ENCODE assay signal across 11 cellular contexts in the genomic region with DNA sequence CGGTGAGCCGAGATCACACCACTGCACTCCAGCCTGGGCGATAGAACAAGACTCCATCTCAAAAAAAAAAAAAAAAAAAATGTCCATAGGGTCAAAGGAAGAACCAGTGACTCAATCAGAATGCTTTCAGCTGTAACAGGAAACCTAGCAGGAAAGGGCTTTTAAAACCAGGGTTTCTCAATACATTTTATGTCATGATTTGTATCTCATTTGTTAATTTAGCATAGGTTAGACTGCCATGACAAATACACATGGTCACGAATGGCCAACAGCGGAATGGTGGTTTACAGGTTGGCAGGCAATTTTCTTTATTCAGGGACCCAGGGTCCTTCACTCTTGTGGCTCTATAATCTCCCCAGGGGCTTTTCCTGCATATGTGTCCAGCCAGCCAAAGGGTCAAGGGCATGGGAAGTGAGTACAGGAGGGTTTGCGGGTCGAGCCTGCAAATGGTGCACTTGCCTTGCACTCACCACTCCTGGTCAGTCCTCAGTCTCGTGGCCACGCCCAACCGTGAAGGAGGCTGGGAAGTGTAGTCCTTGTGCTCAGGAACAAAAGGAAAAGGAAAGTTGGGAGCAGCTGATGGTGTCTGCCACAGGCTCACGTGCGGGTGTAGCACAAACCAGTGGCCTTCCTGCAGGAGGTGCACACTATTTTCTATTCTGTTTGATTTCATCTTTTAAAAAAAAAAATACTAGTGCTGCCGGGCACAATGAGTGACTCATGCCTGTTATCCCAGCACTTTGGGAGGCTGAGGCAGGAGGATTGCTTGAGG. TPM values are rescaled to one million over a fixed set of nuclear protein-coding genes. Genes with fewer than 3 reads are reported as not detected.
DNase-seq lines count a peak whose midpoint lies in the region; ATAC-seq and TF ChIP-seq lines count a peak whose summit lies in the region.
"Had no signal": no experiment of that assay in that cellular context is flagged by ENCODE, and none has a peak within 500 bp of the region (broad histone marks: within the 10 kb centered on the region; RNA-seq: fewer than 3 reads in every experiment).

No MANE protein-coding gene starts in this region.

- no peaks in the 10 kb centered on the region for H3K27me3 ChIP-seq in foreskin keratinocyte

- peak overlapping the region in 1 of 2 donors; percentile 48 for H3K4me3 Mint-ChIP-seq in CD14-positive monocyte
- H3K4me3 Mint-ChIP-seq: CD4-positive, alpha-beta memory T cell had no signal

- peak overlapping the region; percentile 97 to 99 (median 98) for H3K27ac Mint-ChIP-seq in CD14-positive monocyte

- H3K27me3 Mint-ChIP-seq in CD14-positive monocyte (ENCODE audit: low read depth in 3 of 3) = peaks cover 0 to 2% (median 0%) of the 10 kb centered on the region in 3 donors
- H3K27me3 Mint-ChIP-seq: CD4-positive, alpha-beta memory T cell had no signal

- peaks cover 0 to 6% (median 0%) of the 10 kb centered on the region in 7 donors for H3K9me3 Mint-ChIP-seq in CD14-positive monocyte
- H3K9me3 Mint-ChIP-seq: CD4-positive, alpha-beta memory T cell had no signal

- peaks cover 29% of the 10 kb centered on the region for H3K4me1 Mint-ChIP-seq in CD14-positive monocyte

- no peaks in the 10 kb centered on the region for H3K4me1 ChIP-seq in foreskin keratinocyte

- intact Hi-C loops in CD14-positive monocyte (cut with micrococcal nuclease) = no loop called here

- DNase-seq in CD14-positive monocyte (ENCODE audit: low spot score) = peak; percentile 66
- DNase-seq in NCI-H226 = peak; percentile 66
- peak; percentile 34 to 62 for DNase-seq in foreskin keratinocyte
- DNase-seq in KBM-7 = no peak
- no peak for DNase-seq in NK-92 treated with Interleukin-12 subunit alpha and Interleukin-12 subunit beta, amount 100 ng/mL, for 24 hours (lab: John Stamatoyannopoulos, UW)
- DNase-seq: activated CD8-positive, alpha-beta memory T cell treated with anti-CD3 and anti-CD28 coated beads, Interleukin-2, amount 50 U/mL, for 4 hours; CD4-positive, alpha-beta memory T cell; cerebellar nuclear complex; GOT3; NCI-H2107 had no signal

- in situ Hi-C loops in KBM-7 (cut with MboI; ENCODE audit: low pct_unique_long_range_greater_than_20kb, low sequenced_read_pairs) = no loop called here

- H3K27ac ChIP-seq in foreskin keratinocyte = no peak overlapping the region

- TF ChIP-seq CTCF in CD14-positive monocyte (IDR thresholded peaks at IDR 0.05) (no peak), foreskin keratinocyte (conservative IDR thresholded peaks at IDR 0.05) (no peak)

- no peak for ATAC-seq in foreskin keratinocyte
- ATAC-seq in HG02852 (IDR thresholded peaks at IDR 0.05; ENCODE audit: unreplicated experiment) = no peak

- H3K36me3 Mint-ChIP-seq in CD14-positive monocyte = peaks cover 69 to 84% of the 10 kb centered on the region in 2 donors

RNA-seq across cellular contexts. Expression of gene DHX34, which starts 14.8 kb away (rescaled TPM):
- polyA plus RNA-seq in CD14-positive monocyte = 1 to 10 TPM; 3.4 to 3.8 TPM
- 17.1 and 17.5 TPM in 2 replicates for total RNA-seq in foreskin keratinocyte
- 12.5 and 13.4 TPM in 2 replicates for polyA plus RNA-seq in foreskin keratinocyte

RNA-seq across cellular contexts. Expression of gene C5AR2, which starts 32.0 kb away (rescaled TPM):
- polyA plus RNA-seq in CD14-positive monocyte (1 to 10 TPM; 2.4 to 4.3 TPM), foreskin keratinocyte (not detected in 2 replicates)
- not detected in 2 replicates for total RNA-seq in foreskin keratinocyte

RNA-seq across cellular contexts. Expression of gene C5AR1, which starts 54.3 kb away (rescaled TPM):
- polyA plus RNA-seq in CD14-positive monocyte (100 to 1,000 TPM; 143 to 320 TPM), foreskin keratinocyte (0.06 TPM in 1 of 2 replicates, not detected in the other)
- 0.04 TPM in 1 of 2 replicates, not detected in the other for total RNA-seq in foreskin keratinocyte
- polyA plus RNA-seq: CD4-positive, alpha-beta memory T cell had no signal

RNA-seq across cellular contexts. Expression of gene MEIS3, which starts 55.4 kb away (rescaled TPM):
- polyA plus RNA-seq in CD14-positive monocyte (not detected), foreskin keratinocyte (2.4 and 2.5 TPM in 2 replicates)
- 2.2 and 3.5 TPM in 2 replicates for total RNA-seq in foreskin keratinocyte

Comparison
In these comparisons a context has a peak if more than half of its experiments do, and no peak if none do; other contexts are left out.
1. DNase-seq: peak in CD14-positive monocyte (single experiment), NCI-H226 (single experiment) and foreskin keratinocyte (2 of 2); none in KBM-7 (single experiment) and NK-92 treated with Interleukin-12 subunit alpha and Interleukin-12 subunit beta, amount 100 ng/mL, for 24 hours (single experiment).
2. RNA of gene C5AR1, which starts 54.3 kb away (polyA plus RNA-seq): 143 to 320 TPM in CD14-positive monocyte; 0.06 TPM in foreskin keratinocyte; every median in the first group is over 100 times any median in the second.